Comparison of ENCODE assay signal across 1 cellular context in genomic region chr14:54773171-54774006, GRCh38.
TF ChIP-seq lines count a peak whose summit lies in the region.

No MANE protein-coding gene starts in this region.

TF ChIP-seq in K562, 482 proteins besides CTCF, POLR2A, EP300 and RAD21 (continued from another document and continues in another):
- TF ChIP-seq, protein P1, sequence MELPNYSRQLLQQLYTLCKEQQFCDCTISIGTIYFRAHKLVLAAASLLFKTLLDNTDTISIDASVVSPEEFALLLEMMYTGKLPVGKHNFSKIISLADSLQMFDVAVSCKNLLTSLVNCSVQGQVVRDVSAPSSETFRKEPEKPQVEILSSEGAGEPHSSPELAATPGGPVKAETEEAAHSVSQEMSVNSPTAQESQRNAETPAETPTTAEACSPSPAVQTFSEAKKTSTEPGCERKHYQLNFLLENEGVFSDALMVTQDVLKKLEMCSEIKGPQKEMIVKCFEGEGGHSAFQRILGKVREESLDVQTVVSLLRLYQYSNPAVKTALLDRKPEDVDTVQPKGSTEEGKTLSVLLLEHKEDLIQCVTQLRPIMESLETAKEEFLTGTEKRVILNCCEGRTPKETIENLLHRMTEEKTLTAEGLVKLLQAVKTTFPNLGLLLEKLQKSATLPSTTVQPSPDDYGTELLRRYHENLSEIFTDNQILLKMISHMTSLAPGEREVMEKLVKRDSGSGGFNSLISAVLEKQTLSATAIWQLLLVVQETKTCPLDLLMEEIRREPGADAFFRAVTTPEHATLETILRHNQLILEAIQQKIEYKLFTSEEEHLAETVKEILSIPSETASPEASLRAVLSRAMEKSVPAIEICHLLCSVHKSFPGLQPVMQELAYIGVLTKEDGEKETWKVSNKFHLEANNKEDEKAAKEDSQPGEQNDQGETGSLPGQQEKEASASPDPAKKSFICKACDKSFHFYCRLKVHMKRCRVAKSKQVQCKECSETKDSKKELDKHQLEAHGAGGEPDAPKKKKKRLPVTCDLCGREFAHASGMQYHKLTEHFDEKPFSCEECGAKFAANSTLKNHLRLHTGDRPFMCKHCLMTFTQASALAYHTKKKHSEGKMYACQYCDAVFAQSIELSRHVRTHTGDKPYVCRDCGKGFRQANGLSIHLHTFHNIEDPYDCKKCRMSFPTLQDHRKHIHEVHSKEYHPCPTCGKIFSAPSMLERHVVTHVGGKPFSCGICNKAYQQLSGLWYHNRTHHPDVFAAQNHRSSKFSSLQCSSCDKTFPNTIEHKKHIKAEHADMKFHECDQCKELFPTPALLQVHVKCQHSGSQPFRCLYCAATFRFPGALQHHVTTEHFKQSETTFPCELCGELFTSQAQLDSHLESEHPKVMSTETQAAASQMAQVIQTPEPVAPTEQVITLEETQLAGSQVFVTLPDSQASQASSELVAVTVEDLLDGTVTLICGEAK (IDR thresholded peaks at IDR 0.05) = no peak
- TF ChIP-seq, protein P1 (CRISPR knock-in tag; IDR thresholded peaks at IDR 0.05) = no peak
- TF ChIP-seq NR3C1 (CRISPR knock-in tag; IDR thresholded peaks at IDR 0.05) (no peak), PHF21A (IDR thresholded peaks at IDR 0.05; ENCODE audit: borderline replicate concordance, low read depth) (no peak), ELF2 (CRISPR knock-in tag; IDR thresholded peaks at IDR 0.05) (no peak), RFX1 (IDR thresholded peaks at IDR 0.05) (no peak), SREBF2 (CRISPR knock-in tag; IDR thresholded peaks at IDR 0.05) (no peak), ZNF407 (IDR thresholded peaks at IDR 0.05; ENCODE audit: low read depth) (no peak), TRIM28 (IDR thresholded peaks at IDR 0.05) (no peak), ZBED1 (IDR thresholded peaks at IDR 0.05) (no peak), CBX8 (IDR thresholded peaks at IDR 0.05; ENCODE audit: borderline replicate concordance, extremely low read depth, low read depth, low read length, poor library complexity, severe bottlenecking) (no peak), MAZ (CRISPR knock-in tag; conservative IDR thresholded peaks at IDR 0.05 in 1 of 2, IDR thresholded peaks at IDR 0.05 in 1 of 2) (peak in 1 of 2 experiments; percentile 80; a peak in 2 of 4 replicates), ZNF217 (CRISPR knock-in tag; IDR thresholded peaks at IDR 0.05) (no peak), ZNF121 (CRISPR knock-in tag; conservative IDR thresholded peaks at IDR 0.05) (no peak), CREBBP (IDR thresholded peaks at IDR 0.05; ENCODE audit: low read depth, low read length) (no peak), FOXM1 (IDR thresholded peaks at IDR 0.05; ENCODE audit: low read depth) (no peak; the same call in 1 of the 2 replicates), FOXM1 (CRISPR knock-in tag; IDR thresholded peaks at IDR 0.05; ENCODE audit: low read depth) (no peak), MAFF (IDR thresholded peaks at IDR 0.05; ENCODE audit: low read length) (no peak; the same call in 1 of the 2 replicates), TRIM24 (IDR thresholded peaks at IDR 0.05) (peak in 1 of 2 experiments; percentile 51; a peak in 1 of 4 replicates), CBX3 (IDR thresholded peaks at IDR 0.05; ENCODE audit: borderline replicate concordance in 1 of 2, low read length in 2 of 2) (peak in 1 of 2 experiments; percentile 74; a peak in 2 of 3 replicates), RBM15 (IDR thresholded peaks at IDR 0.05; ENCODE audit: insufficient read depth, low read length) (no peak), ELF4 (CRISPR knock-in tag; IDR thresholded peaks at IDR 0.05) (no peak), RBM22 (IDR thresholded peaks at IDR 0.05; ENCODE audit: low read depth, low read length, poor library complexity, severe bottlenecking) (no peak)
- TF ChIP-seq, protein P2, sequence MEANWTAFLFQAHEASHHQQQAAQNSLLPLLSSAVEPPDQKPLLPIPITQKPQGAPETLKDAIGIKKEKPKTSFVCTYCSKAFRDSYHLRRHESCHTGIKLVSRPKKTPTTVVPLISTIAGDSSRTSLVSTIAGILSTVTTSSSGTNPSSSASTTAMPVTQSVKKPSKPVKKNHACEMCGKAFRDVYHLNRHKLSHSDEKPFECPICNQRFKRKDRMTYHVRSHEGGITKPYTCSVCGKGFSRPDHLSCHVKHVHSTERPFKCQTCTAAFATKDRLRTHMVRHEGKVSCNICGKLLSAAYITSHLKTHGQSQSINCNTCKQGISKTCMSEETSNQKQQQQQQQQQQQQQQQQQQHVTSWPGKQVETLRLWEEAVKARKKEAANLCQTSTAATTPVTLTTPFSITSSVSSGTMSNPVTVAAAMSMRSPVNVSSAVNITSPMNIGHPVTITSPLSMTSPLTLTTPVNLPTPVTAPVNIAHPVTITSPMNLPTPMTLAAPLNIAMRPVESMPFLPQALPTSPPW (CRISPR knock-in tag; IDR thresholded peaks at IDR 0.05) = peak; percentile 54
- TF ChIP-seq, protein P3, sequence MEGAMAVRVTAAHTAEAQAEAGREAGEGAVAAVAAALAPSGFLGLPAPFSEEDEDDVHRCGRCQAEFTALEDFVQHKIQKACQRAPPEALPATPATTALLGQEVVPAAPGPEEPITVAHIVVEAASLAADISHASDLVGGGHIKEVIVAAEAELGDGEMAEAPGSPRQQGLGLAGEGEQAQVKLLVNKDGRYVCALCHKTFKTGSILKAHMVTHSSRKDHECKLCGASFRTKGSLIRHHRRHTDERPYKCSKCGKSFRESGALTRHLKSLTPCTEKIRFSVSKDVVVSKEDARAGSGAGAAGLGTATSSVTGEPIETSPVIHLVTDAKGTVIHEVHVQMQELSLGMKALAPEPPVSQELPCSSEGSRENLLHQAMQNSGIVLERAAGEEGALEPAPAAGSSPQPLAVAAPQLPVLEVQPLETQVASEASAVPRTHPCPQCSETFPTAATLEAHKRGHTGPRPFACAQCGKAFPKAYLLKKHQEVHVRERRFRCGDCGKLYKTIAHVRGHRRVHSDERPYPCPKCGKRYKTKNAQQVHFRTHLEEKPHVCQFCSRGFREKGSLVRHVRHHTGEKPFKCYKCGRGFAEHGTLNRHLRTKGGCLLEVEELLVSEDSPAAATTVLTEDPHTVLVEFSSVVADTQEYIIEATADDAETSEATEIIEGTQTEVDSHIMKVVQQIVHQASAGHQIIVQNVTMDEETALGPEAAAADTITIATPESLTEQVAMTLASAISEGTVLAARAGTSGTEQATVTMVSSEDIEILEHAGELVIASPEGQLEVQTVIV (CRISPR knock-in tag; IDR thresholded peaks at IDR 0.05; ENCODE audit: borderline replicate concordance) = no peak
- TF ChIP-seq, protein P4, sequence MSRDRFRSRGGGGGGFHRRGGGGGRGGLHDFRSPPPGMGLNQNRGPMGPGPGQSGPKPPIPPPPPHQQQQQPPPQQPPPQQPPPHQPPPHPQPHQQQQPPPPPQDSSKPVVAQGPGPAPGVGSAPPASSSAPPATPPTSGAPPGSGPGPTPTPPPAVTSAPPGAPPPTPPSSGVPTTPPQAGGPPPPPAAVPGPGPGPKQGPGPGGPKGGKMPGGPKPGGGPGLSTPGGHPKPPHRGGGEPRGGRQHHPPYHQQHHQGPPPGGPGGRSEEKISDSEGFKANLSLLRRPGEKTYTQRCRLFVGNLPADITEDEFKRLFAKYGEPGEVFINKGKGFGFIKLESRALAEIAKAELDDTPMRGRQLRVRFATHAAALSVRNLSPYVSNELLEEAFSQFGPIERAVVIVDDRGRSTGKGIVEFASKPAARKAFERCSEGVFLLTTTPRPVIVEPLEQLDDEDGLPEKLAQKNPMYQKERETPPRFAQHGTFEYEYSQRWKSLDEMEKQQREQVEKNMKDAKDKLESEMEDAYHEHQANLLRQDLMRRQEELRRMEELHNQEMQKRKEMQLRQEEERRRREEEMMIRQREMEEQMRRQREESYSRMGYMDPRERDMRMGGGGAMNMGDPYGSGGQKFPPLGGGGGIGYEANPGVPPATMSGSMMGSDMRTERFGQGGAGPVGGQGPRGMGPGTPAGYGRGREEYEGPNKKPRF (IDR thresholded peaks at IDR 0.05; ENCODE audit: low read depth, low read length) = no peak
- TF ChIP-seq, protein P5, sequence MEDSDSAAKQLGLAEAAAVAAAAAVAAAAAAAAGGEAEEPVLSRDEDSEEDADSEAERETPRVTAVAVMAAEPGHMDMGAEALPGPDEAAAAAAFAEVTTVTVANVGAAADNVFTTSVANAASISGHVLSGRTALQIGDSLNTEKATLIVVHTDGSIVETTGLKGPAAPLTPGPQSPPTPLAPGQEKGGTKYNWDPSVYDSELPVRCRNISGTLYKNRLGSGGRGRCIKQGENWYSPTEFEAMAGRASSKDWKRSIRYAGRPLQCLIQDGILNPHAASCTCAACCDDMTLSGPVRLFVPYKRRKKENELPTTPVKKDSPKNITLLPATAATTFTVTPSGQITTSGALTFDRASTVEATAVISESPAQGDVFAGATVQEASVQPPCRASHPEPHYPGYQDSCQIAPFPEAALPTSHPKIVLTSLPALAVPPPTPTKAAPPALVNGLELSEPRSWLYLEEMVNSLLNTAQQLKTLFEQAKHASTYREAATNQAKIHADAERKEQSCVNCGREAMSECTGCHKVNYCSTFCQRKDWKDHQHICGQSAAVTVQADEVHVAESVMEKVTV (CRISPR knock-in tag; IDR thresholded peaks at IDR 0.05) = peak; percentile 67
